24 cellular contexts compared by ENCODE assay signal in genomic region chr11:131036544-131036943, GRCh38.
"Had no signal": no experiment of that assay in that cellular context is flagged by ENCODE, and none has a peak within 500 bp of the region (broad histone marks: within the 10 kb centered on the region; RNA-seq: fewer than 3 reads in every experiment).

No MANE protein-coding gene starts in this region.

- H3K9ac ChIP-seq: KMS-11 had no signal

- H3K27ac ChIP-seq: body of pancreas, KMS-11, PC-9 had no signal

- H3K4me3 ChIP-seq: body of pancreas, MG63, PC-9 had no signal

- ATAC-seq: activated CD8-positive, alpha-beta T cell treated with anti-CD3 and anti-CD28 coated beads, Interleukin-2, amount 10 ng/mL, durations not matched to agents 7 days and 5 days; body of pancreas; T-helper 17 cell; WTC11 had no signal

- H3K4me2 ChIP-seq: KMS-11, PC-9 had no signal

- H3K36me3 ChIP-seq: MG63 had no signal

- H3K27me3 ChIP-seq: body of pancreas, MG63 had no signal

- DNase-seq: activated CD4-positive, alpha-beta T cell treated with anti-CD3 and anti-CD28 coated beads for 48 hours; activated CD4-positive, alpha-beta T cell treated with anti-CD3 and anti-CD28 coated beads, Interleukin-2, amount 50 U/mL, for 4 hours; activated CD4-positive, CD25-positive, alpha-beta regulatory T cell treated with anti-CD3 and anti-CD28 coated beads, Interleukin-2, amount 50 U/mL, for 72 hours; activated CD8-positive, alpha-beta memory T cell treated with anti-CD3 and anti-CD28 coated beads, Interleukin-2, amount 50 U/mL, for 48 hours; activated CD8-positive, alpha-beta T cell treated with anti-CD3 and anti-CD28 coated beads, Interleukin-2, amount 10 ng/mL, durations not matched to agents 7 days and 5 days; activated naive CD4-positive, alpha-beta T cell treated with anti-CD3 and anti-CD28 coated beads, Interleukin-2, amount 50 U/mL, for 16 hours; activated naive CD8-positive, alpha-beta T cell treated with anti-CD3 and anti-CD28 coated beads, Interleukin-2, amount 10 ng/mL, durations not matched to agents 7 days and 5 days; activated T-cell treated with anti-CD3 and anti-CD28 coated beads, Interleukin-2, amount 50 U/mL, for 1 hour; aorta; body of pancreas; central memory CD4-positive, alpha-beta T cell; MG63; MV-4-11; NCI-H1092 treated with DMSO at 0.1 percent for 48 hours; NCI-H1694 treated with DMSO at 0.1 percent for 48 hours; NCI-H2081; NCI-H226; NCI-H526; PC-9; SIG-M5; T-helper 17 cell; T-helper 9 cell had no signal

- H3K9me3 ChIP-seq: body of pancreas, MG63 had no signal

- H3K4me1 ChIP-seq: body of pancreas had no signal

- H2AFZ ChIP-seq: PC-9 had no signal
